ENCODE assay signal across 1 cellular context in genomic region chr17:28993013-28993600, GRCh38.
TF ChIP-seq lines count a peak whose summit lies in the region.

No MANE protein-coding gene starts in this region.

TF ChIP-seq in IMR-90, 13 proteins besides CTCF, POLR2A, EP300 and RAD21:
- TF ChIP-seq MAFK (IDR thresholded peaks at IDR 0.05; ENCODE audit: low read depth, low read length) (no peak), MAZ (IDR thresholded peaks at IDR 0.05; ENCODE audit: borderline replicate concordance, low read depth, low read length) (no peak), SMC3 (IDR thresholded peaks at IDR 0.05; ENCODE audit: low read depth, low read length) (no peak), RFX5 (IDR thresholded peaks at IDR 0.05; ENCODE audit: low read depth, low read length) (no peak), CHD1 (IDR thresholded peaks at IDR 0.05; ENCODE audit: low read depth, low read length) (no peak), RCOR1 (IDR thresholded peaks at IDR 0.05; ENCODE audit: insufficient replicate concordance, low read length) (no peak), NFE2L2 (IDR thresholded peaks at IDR 0.05; ENCODE audit: low read depth, low read length) (no peak), ELK1 (IDR thresholded peaks at IDR 0.05; ENCODE audit: borderline replicate concordance, low read depth, low read length) (no peak), USF2 (IDR thresholded peaks at IDR 0.05; ENCODE audit: low read depth, low read length) (no peak), BHLHE40 (IDR thresholded peaks at IDR 0.05; ENCODE audit: low read depth, low read length) (no peak), FOS (IDR thresholded peaks at IDR 0.05; ENCODE audit: low read depth, low read length) (no peak), CEBPB (IDR thresholded peaks at IDR 0.05; ENCODE audit: low read depth, low read length) (no peak), MXI1 (IDR thresholded peaks at IDR 0.05; ENCODE audit: borderline replicate concordance, low read depth, low read length) (no peak)
